In the genomic region with DNA sequence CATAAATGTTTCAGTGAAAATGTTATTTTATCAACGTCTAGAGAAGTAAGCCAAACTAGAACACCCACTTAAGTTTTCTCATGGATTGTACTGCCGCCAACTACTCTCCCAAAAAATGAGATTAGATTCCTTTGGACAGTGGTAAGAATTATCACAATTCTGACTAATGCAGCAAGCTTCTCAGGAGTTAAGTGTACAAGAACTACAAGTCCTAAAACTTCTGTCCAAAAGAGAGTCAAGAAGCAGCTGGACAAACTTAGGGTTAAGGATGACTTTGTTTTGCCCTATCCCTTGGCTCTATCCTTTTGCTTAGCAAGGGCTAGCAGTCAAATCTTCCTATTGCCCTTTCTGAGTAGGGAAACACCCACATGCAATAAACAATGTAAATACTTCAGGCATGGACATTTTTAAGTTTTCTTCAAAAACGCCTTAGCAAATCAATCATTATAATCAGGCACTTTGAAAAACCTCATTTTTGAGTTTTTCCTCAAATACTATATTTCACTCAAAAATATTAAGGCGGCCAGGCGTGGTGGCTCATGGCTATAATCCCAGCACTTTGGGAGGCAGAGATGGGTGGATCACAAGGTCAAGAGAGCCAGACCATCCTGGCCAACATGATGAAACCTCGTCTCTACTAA, we compare ENCODE assay signal across 12 cellular contexts. TPM values are rescaled to one million over a fixed set of nuclear protein-coding genes. Genes with fewer than 3 reads are reported as not detected.
DNase-seq lines count a peak whose midpoint lies in the region; TF ChIP-seq lines count a peak whose summit lies in the region.
"Had no signal": no experiment of that assay in that cellular context is flagged by ENCODE, and none has a peak within 500 bp of the region (broad histone marks: within the 10 kb centered on the region; RNA-seq: fewer than 3 reads in every experiment).

No MANE protein-coding gene starts in this region.

- H3K4me1 ChIP-seq in osteoblast (ENCODE audit: insufficient read depth, low read length), result peaks cover 44% of the 10 kb centered on the region

- H3K27ac ChIP-seq in osteoblast (ENCODE audit: low read depth, low read length) (peak overlapping the region; percentile 54), substantia nigra (ENCODE audit: low read depth, low read length, poor library complexity, severe bottlenecking) (no peak overlapping the region)
- H3K27ac ChIP-seq: C4-2B had no signal

- peak; percentile 38 for DNase-seq in AG20443 (ENCODE audit: low spot score)
- DNase-seq in NCI-H226, result peak; percentile 85
- DNase-seq in fibroblast of peridontal ligament (ENCODE audit: extremely low read depth), result peak; percentile 73
- peak; percentile 86 for DNase-seq in osteoblast (ENCODE audit: insufficient read length, low spot score, missing footprints)
- DNase-seq in T-helper 9 cell, result no peak
- DNase-seq in lower leg skin (ENCODE audit: low spot score in 2 of 2), result no peak
- no peak for DNase-seq in substantia nigra (lab: John Stamatoyannopoulos, UW)
- DNase-seq in T1000 (lab: John Stamatoyannopoulos, UW), result no peak
- DNase-seq: activated B cell treated with CpG ODN at 0.5 μM for 24 hours, RPMI8226, testis had no signal

- intact Hi-C loops in lower leg skin (cut with DNase I; ENCODE audit: low total_unique reads), result no loop called here

- no peaks in the 10 kb centered on the region for H3K27me3 ChIP-seq in osteoblast (ENCODE audit: insufficient read depth, low read length)
- H3K27me3 ChIP-seq: testis had no signal

- H3K36me3 ChIP-seq in osteoblast (ENCODE audit: insufficient read depth, low read length), result no peaks in the 10 kb centered on the region

- no peak overlapping the region for H2AFZ ChIP-seq in osteoblast (ENCODE audit: low read length)

- peaks cover 18% of the 10 kb centered on the region for H4K20me1 ChIP-seq in osteoblast (ENCODE audit: insufficient read depth, low read length)

- TF ChIP-seq CTCF in osteoblast (IDR thresholded peaks at IDR 0.05; ENCODE audit: extremely low read depth, low read depth, low read length) (no peak), lower leg skin (IDR thresholded peaks at IDR 0.05) (no peak)

- H3K79me2 ChIP-seq in osteoblast (ENCODE audit: insufficient read depth, low read length), result peaks cover 84% of the 10 kb centered on the region

- 56 to 61% methylated on average over 6 of the region's 6 CpGs for WGBS in lower leg skin, 2 donors

- H3K9me3 ChIP-seq in osteoblast (ENCODE audit: low read depth, low read length), result no peaks in the 10 kb centered on the region
- H3K9me3 ChIP-seq: testis had no signal

- H3K4me3 ChIP-seq in osteoblast (ENCODE audit: insufficient read depth, low read length) (no peak overlapping the region), lower leg skin (ENCODE audit: low read depth, poor library complexity, severe bottlenecking) (no peak overlapping the region)
- H3K4me3 ChIP-seq: testis had no signal

- TF ChIP-seq POLR2A in lower leg skin (IDR thresholded peaks at IDR 0.05), result no peak

- H3K4me2 ChIP-seq in osteoblast (ENCODE audit: insufficient read depth, low read length), result peak overlapping the region; percentile 73

RNA-seq across cellular contexts. Expression of a gene that starts 19.5 kb away (rescaled TPM):
- total RNA-seq in osteoblast, result 107 and 118 TPM in 2 replicates
- 100 to 1,000 TPM; 126 to 140 (median 131) TPM for total RNA-seq in lower leg skin

Comparison
In these comparisons a context has a peak if more than half of its experiments do, and no peak if none do; other contexts are left out.
1. DNase-seq: peak in AG20443 (single experiment), NCI-H226 (single experiment), fibroblast of peridontal ligament (single experiment) and osteoblast (single experiment); none in T-helper 9 cell (single experiment), lower leg skin (0 of 2), substantia nigra (0 of 49) and T1000 (single experiment).